ENCODE assay signal across 9 cellular contexts in the genomic region with DNA sequence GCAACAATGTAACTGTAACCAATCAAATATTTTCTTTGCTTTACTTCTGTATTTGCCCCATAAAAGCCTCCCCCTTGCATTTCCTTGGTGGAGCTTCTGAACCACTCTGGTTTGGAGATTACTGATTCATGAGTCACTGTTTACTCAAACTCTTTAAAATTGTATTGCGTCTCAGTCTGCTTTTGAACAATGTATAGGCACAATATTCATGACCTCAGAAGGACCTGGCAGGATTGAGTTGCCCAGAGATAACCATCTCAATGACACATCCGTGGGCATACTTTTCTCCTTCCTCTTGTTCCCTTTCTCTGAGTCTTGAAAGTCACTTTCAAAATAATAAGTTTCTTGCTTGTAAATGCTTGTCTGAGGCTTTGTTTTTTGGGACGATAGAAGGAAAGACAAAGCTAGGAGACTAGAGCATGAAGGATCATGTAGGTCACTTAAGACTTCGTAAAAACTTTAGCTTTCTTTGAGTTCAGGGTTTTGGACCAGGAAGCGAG. TPM values are rescaled to one million over a fixed set of nuclear protein-coding genes. Genes with fewer than 3 reads are reported as not detected.
DNase-seq lines count a peak whose midpoint lies in the region; ATAC-seq and TF ChIP-seq lines count a peak whose summit lies in the region.
"Had no signal": no experiment of that assay in that cellular context is flagged by ENCODE, and none has a peak within 500 bp of the region (broad histone marks: within the 10 kb centered on the region; RNA-seq: fewer than 3 reads in every experiment).

No MANE protein-coding gene starts in this region.

- H3K4me2 ChIP-seq in neuronal stem cell (ENCODE audit: insufficient read depth, low read length, poor library complexity, severe bottlenecking): no peak overlapping the region

- H2BK5ac ChIP-seq in neuronal stem cell (ENCODE audit: low read length): no peak overlapping the region

- H3K4ac ChIP-seq in neuronal stem cell (ENCODE audit: low read length): no peak overlapping the region

- no peak overlapping the region for H3K9ac ChIP-seq in neuronal stem cell (ENCODE audit: low read depth, low read length, poor library complexity)

- no peak overlapping the region for H3K4me3 Mint-ChIP-seq in activated T-helper 2 cell treated with anti-CD3 and anti-CD28 coated beads, Interferon-gamma antibody, Interleukin-2, Interleukin-4, amounts not matched to agents 10 μg/mL and 5 μg/mL and 100 μg/mL, durations not matched to agents 14 hours and 24 hours and 36 hours (ENCODE audit: low read depth)
- H3K4me3 Mint-ChIP-seq in nephron progenitor cell: no peak overlapping the region
- H3K4me3 Mint-ChIP-seq: naive thymus-derived CD8-positive, alpha-beta T cell had no signal

- no peaks in the 10 kb centered on the region for H3K9me3 Mint-ChIP-seq in activated T-helper 2 cell treated with anti-CD3 and anti-CD28 coated beads, Interferon-gamma antibody, Interleukin-2, Interleukin-4, amounts not matched to agents 10 μg/mL and 5 μg/mL and 100 μg/mL, durations not matched to agents 14 hours and 24 hours and 36 hours
- no peaks in the 10 kb centered on the region for H3K9me3 Mint-ChIP-seq in nephron progenitor cell
- H3K9me3 Mint-ChIP-seq: naive thymus-derived CD8-positive, alpha-beta T cell had no signal

- H2BK12ac ChIP-seq in neuronal stem cell (ENCODE audit: low read length): no peak overlapping the region

- H3K9me3 ChIP-seq in neuronal stem cell (replicated peaks in 1 of 2; ENCODE audit: control insufficient read depth in 2 of 2, insufficient read depth in 1 of 2, low read depth in 1 of 2, low read length in 2 of 2): no peaks in the 10 kb centered on the region
- no peaks in the 10 kb centered on the region for H3K9me3 ChIP-seq in aorta (ENCODE audit: control insufficient read depth, low read length)

- H3K79me1 ChIP-seq in neuronal stem cell (ENCODE audit: low read depth, low read length): no peaks in the 10 kb centered on the region

- no peak overlapping the region for H3K23ac ChIP-seq in neuronal stem cell (ENCODE audit: low read depth, low read length, poor library complexity)

- no peak overlapping the region for H2AK5ac ChIP-seq in neuronal stem cell (ENCODE audit: low read depth, low read length)

- peak overlapping the region; percentile 88 for H3K27ac Mint-ChIP-seq in activated T-helper 2 cell treated with anti-CD3 and anti-CD28 coated beads, Interferon-gamma antibody, Interleukin-2, Interleukin-4, amounts not matched to agents 10 μg/mL and 5 μg/mL and 100 μg/mL, durations not matched to agents 14 hours and 24 hours and 36 hours
- no peak overlapping the region for H3K27ac Mint-ChIP-seq in nephron progenitor cell
- H3K27ac Mint-ChIP-seq: naive thymus-derived CD8-positive, alpha-beta T cell had no signal

- no peak overlapping the region for H3K4me3 ChIP-seq in neuronal stem cell (ENCODE audit: low read length in 2 of 2)
- H3K4me3 ChIP-seq in aorta (ENCODE audit: low read length in 2 of 2): no peak overlapping the region

- peak overlapping the region; percentile 9 for H2AFZ ChIP-seq in neuronal stem cell (ENCODE audit: low read length)

- H3K4me1 ChIP-seq in neuronal stem cell (ENCODE audit: control insufficient read depth in 2 of 2, insufficient read depth in 1 of 2, low read depth in 1 of 2, low read length in 2 of 2) (no peaks in the 10 kb centered on the region), aorta (ENCODE audit: control insufficient read depth in 1 of 2, insufficient read depth in 2 of 2, low read length in 2 of 2) (no peaks in the 10 kb centered on the region)

- no CpG with 5 or more reads among the region's 5 CpGs for WGBS in neuronal stem cell (ENCODE audit: extremely low coverage in 2 of 2, insufficient read length in 2 of 2, insufficient replicate concordance in 1 of 2), 2 donors
- 51 to 53% methylated on average over 5 of the region's 5 CpGs for WGBS in aorta, 2 donors

- intact Hi-C loops in activated T-helper 2 cell treated with anti-CD3 and anti-CD28 coated beads, Interferon-gamma antibody, Interleukin-2, Interleukin-4, amounts not matched to agents 10 μg/mL and 5 μg/mL and 100 μg/mL, durations not matched to agents 14 hours and 24 hours and 36 hours (cut with micrococcal nuclease): loop anchor here (1.0 to 10.0 kb wide), 5 partner anchors 22 to 811 kb away; partner anchors contain the start of gene C3orf38
- intact Hi-C loops in aorta (cut with DNase I): no loop called here
- intact Hi-C loops in Right ventricle myocardium inferior (cut with DNase I): no loop called here

- no peak overlapping the region for H3K14ac ChIP-seq in neuronal stem cell (ENCODE audit: low read length)

- no peak for TF ChIP-seq CTCF in nephron progenitor cell (IDR thresholded peaks at IDR 0.05)

- H3K4me1 Mint-ChIP-seq in activated T-helper 2 cell treated with anti-CD3 and anti-CD28 coated beads, Interferon-gamma antibody, Interleukin-2, Interleukin-4, amounts not matched to agents 10 μg/mL and 5 μg/mL and 100 μg/mL, durations not matched to agents 14 hours and 24 hours and 36 hours (ENCODE audit: low read depth): peaks cover 21% of the 10 kb centered on the region
- H3K4me1 Mint-ChIP-seq in nephron progenitor cell: no peaks in the 10 kb centered on the region

- H4K91ac ChIP-seq in neuronal stem cell (ENCODE audit: low read depth, low read length, poor library complexity): no peak overlapping the region

- H3K27ac ChIP-seq in neuronal stem cell (replicated peaks; ENCODE audit: low read length) (no peak overlapping the region), aorta (ENCODE audit: low read depth in 1 of 2, low read length in 2 of 2) (no peak overlapping the region)

- ATAC-seq in GM18520 (IDR thresholded peaks at IDR 0.05; ENCODE audit: unreplicated experiment) (peak; percentile 71), HG03439 (IDR thresholded peaks at IDR 0.05; ENCODE audit: unreplicated experiment) (peak; percentile 59), aorta (ENCODE audit: low FRiP score) (no peak), Right ventricle myocardium inferior (no peak), GM21367 (IDR thresholded peaks at IDR 0.05; ENCODE audit: unreplicated experiment) (no peak)

- no peak overlapping the region for H4K8ac ChIP-seq in neuronal stem cell (ENCODE audit: low read depth, low read length)

- H3K27me3 Mint-ChIP-seq in activated T-helper 2 cell treated with anti-CD3 and anti-CD28 coated beads, Interferon-gamma antibody, Interleukin-2, Interleukin-4, amounts not matched to agents 10 μg/mL and 5 μg/mL and 100 μg/mL, durations not matched to agents 14 hours and 24 hours and 36 hours (ENCODE audit: low read depth): no peaks in the 10 kb centered on the region
- no peaks in the 10 kb centered on the region for H3K27me3 Mint-ChIP-seq in nephron progenitor cell (ENCODE audit: low read depth, poor library complexity)

- H3K36me3 ChIP-seq in neuronal stem cell (replicated peaks in 1 of 2; ENCODE audit: control insufficient read depth in 2 of 2, insufficient read depth in 2 of 2, low read length in 2 of 2) (no peaks in the 10 kb centered on the region), aorta (ENCODE audit: control insufficient read depth in 1 of 2, insufficient read depth in 2 of 2, low read length in 1 of 2) (no peaks in the 10 kb centered on the region)

- H3K27me3 ChIP-seq in neuronal stem cell (ENCODE audit: control insufficient read depth in 3 of 3, insufficient read depth in 3 of 3, low read depth in 1 of 3, low read length in 3 of 3): no peaks in the 10 kb centered on the region
- H3K27me3 ChIP-seq in aorta (ENCODE audit: control insufficient read depth in 1 of 2, insufficient read depth in 2 of 2, low read length in 1 of 2): no peaks in the 10 kb centered on the region

- H3K36me3 Mint-ChIP-seq in activated T-helper 2 cell treated with anti-CD3 and anti-CD28 coated beads, Interferon-gamma antibody, Interleukin-2, Interleukin-4, amounts not matched to agents 10 μg/mL and 5 μg/mL and 100 μg/mL, durations not matched to agents 14 hours and 24 hours and 36 hours (ENCODE audit: low read depth): no peaks in the 10 kb centered on the region
- no peaks in the 10 kb centered on the region for H3K36me3 Mint-ChIP-seq in nephron progenitor cell (ENCODE audit: low read depth)
- H3K36me3 Mint-ChIP-seq: naive thymus-derived CD8-positive, alpha-beta T cell had no signal

- H2BK15ac ChIP-seq in neuronal stem cell (ENCODE audit: low read length): no peak overlapping the region

- no peak overlapping the region for H3K18ac ChIP-seq in neuronal stem cell (ENCODE audit: low read length)

- no peak overlapping the region for H2BK120ac ChIP-seq in neuronal stem cell (ENCODE audit: low read depth, low read length)

- DNase-seq in activated T-helper 2 cell treated with anti-CD3 and anti-CD28 coated beads, Interferon-gamma antibody, Interleukin-2, Interleukin-4, amounts not matched to agents 10 μg/mL and 5 μg/mL and 100 μg/mL, durations not matched to agents 14 hours and 24 hours and 36 hours (ENCODE audit: low spot score): no peak
- no peak for DNase-seq in neuronal stem cell (ENCODE audit: low spot score)
- no peak for DNase-seq in aorta
- no peak for DNase-seq in Right ventricle myocardium inferior (ENCODE audit: missing footprints)
- DNase-seq in nephron progenitor cell: no peak
- DNase-seq: naive thymus-derived CD8-positive, alpha-beta T cell had no signal

RNA-seq across cellular contexts. Expression of gene POU1F1, which starts 57.1 kb away (rescaled TPM):
- total RNA-seq in activated T-helper 2 cell treated with anti-CD3 and anti-CD28 coated beads, Interferon-gamma antibody, Interleukin-2, Interleukin-4, amounts not matched to agents 10 μg/mL and 5 μg/mL and 100 μg/mL, durations not matched to agents 14 hours and 24 hours and 36 hours: not detected in 2 replicates
- polyA plus RNA-seq in neuronal stem cell (2013, experiment 1 of 2): not detected
- not detected for polyA plus RNA-seq in neuronal stem cell (2013, experiment 2 of 2)
- not detected for total RNA-seq in aorta
- polyA plus RNA-seq in aorta: not detected
- not detected for total RNA-seq in Right ventricle myocardium inferior
- total RNA-seq: naive thymus-derived CD8-positive, alpha-beta T cell had no signal
- polyA plus RNA-seq: naive thymus-derived CD8-positive, alpha-beta T cell had no signal

Comparison
In these comparisons a context has a peak if more than half of its experiments do, and no peak if none do; other contexts are left out.
1. ATAC-seq: peak in GM18520 (single experiment) and HG03439 (single experiment); none in aorta (single experiment), Right ventricle myocardium inferior (single experiment) and GM21367 (single experiment).